In the genomic region with DNA sequence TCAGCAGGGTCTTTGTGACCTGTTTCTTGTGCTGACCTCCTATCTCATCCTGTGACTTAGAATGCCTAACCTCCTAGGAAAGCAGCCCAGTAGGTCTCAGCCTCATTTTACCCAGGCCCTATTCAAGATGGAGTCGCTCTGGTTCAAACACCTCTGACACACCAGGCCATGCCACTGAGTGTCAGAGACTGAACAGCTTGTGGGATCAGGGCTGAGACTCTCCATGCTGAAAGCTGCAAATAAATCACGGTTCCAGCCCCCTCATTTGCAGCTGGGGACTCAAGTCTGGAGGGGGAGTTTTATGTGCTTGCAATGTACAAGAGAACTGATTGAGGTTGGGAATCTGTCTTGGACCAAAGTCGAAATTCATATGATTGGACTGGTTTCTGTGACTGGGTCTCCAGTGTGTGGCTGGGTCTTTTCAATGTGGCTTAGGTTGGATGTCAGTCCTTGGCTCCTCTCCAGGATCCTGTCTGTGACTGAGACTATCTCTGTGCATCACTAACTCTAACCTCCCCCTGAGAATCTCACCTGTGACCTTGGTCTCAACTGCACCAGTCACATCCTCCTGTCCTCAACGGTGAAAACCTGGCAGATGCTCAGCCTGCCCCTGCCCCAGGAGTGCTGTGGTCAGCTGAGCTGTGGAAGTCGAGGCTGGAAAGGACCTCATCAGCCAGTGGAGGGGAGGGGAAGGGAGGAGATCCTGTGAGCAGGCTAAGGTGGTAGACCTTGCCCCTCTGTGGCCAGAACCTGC, we compare ENCODE assay signal across 1 cellular context.
TF ChIP-seq lines count a peak whose summit lies in the region.

No MANE protein-coding gene starts in this region.

TF ChIP-seq in GM12878, 131 proteins besides CTCF, POLR2A, EP300 and RAD21 (continued from another document):
- TF ChIP-seq NR2F1 (conservative IDR thresholded peaks at IDR 0.05), result 0 out of 2 replicates have a peak, but pooled peaks have one; percentile 13
- TF ChIP-seq, protein P1, sequence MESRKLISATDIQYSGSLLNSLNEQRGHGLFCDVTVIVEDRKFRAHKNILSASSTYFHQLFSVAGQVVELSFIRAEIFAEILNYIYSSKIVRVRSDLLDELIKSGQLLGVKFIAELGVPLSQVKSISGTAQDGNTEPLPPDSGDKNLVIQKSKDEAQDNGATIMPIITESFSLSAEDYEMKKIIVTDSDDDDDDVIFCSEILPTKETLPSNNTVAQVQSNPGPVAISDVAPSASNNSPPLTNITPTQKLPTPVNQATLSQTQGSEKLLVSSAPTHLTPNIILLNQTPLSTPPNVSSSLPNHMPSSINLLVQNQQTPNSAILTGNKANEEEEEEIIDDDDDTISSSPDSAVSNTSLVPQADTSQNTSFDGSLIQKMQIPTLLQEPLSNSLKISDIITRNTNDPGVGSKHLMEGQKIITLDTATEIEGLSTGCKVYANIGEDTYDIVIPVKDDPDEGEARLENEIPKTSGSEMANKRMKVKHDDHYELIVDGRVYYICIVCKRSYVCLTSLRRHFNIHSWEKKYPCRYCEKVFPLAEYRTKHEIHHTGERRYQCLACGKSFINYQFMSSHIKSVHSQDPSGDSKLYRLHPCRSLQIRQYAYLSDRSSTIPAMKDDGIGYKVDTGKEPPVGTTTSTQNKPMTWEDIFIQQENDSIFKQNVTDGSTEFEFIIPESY (IDR thresholded peaks at IDR 0.05), result no peak
- TF ChIP-seq, protein P2, sequence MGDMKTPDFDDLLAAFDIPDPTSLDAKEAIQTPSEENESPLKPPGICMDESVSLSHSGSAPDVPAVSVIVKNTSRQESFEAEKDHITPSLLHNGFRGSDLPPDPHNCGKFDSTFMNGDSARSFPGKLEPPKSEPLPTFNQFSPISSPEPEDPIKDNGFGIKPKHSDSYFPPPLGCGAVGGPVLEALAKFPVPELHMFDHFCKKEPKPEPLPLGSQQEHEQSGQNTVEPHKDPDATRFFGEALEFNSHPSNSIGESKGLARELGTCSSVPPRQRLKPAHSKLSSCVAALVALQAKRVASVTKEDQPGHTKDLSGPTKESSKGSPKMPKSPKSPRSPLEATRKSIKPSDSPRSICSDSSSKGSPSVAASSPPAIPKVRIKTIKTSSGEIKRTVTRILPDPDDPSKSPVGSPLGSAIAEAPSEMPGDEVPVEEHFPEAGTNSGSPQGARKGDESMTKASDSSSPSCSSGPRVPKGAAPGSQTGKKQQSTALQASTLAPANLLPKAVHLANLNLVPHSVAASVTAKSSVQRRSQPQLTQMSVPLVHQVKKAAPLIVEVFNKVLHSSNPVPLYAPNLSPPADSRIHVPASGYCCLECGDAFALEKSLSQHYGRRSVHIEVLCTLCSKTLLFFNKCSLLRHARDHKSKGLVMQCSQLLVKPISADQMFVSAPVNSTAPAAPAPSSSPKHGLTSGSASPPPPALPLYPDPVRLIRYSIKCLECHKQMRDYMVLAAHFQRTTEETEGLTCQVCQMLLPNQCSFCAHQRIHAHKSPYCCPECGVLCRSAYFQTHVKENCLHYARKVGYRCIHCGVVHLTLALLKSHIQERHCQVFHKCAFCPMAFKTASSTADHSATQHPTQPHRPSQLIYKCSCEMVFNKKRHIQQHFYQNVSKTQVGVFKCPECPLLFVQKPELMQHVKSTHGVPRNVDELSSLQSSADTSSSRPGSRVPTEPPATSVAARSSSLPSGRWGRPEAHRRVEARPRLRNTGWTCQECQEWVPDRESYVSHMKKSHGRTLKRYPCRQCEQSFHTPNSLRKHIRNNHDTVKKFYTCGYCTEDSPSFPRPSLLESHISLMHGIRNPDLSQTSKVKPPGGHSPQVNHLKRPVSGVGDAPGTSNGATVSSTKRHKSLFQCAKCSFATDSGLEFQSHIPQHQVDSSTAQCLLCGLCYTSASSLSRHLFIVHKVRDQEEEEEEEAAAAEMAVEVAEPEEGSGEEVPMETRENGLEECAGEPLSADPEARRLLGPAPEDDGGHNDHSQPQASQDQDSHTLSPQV (IDR thresholded peaks at IDR 0.05), result 0 out of 2 replicates have a peak, but pooled peaks have one; percentile 72
- TF ChIP-seq, protein P3, sequence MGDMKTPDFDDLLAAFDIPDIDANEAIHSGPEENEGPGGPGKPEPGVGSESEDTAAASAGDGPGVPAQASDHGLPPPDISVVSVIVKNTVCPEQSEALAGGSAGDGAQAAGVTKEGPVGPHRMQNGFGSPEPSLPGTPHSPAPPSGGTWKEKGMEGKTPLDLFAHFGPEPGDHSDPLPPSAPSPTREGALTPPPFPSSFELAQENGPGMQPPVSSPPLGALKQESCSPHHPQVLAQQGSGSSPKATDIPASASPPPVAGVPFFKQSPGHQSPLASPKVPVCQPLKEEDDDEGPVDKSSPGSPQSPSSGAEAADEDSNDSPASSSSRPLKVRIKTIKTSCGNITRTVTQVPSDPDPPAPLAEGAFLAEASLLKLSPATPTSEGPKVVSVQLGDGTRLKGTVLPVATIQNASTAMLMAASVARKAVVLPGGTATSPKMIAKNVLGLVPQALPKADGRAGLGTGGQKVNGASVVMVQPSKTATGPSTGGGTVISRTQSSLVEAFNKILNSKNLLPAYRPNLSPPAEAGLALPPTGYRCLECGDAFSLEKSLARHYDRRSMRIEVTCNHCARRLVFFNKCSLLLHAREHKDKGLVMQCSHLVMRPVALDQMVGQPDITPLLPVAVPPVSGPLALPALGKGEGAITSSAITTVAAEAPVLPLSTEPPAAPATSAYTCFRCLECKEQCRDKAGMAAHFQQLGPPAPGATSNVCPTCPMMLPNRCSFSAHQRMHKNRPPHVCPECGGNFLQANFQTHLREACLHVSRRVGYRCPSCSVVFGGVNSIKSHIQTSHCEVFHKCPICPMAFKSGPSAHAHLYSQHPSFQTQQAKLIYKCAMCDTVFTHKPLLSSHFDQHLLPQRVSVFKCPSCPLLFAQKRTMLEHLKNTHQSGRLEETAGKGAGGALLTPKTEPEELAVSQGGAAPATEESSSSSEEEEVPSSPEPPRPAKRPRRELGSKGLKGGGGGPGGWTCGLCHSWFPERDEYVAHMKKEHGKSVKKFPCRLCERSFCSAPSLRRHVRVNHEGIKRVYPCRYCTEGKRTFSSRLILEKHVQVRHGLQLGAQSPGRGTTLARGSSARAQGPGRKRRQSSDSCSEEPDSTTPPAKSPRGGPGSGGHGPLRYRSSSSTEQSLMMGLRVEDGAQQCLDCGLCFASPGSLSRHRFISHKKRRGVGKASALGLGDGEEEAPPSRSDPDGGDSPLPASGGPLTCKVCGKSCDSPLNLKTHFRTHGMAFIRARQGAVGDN (IDR thresholded peaks at IDR 0.05), result peak; percentile 78; the same call in 1 of the 2 replicates
